In the genomic region with DNA sequence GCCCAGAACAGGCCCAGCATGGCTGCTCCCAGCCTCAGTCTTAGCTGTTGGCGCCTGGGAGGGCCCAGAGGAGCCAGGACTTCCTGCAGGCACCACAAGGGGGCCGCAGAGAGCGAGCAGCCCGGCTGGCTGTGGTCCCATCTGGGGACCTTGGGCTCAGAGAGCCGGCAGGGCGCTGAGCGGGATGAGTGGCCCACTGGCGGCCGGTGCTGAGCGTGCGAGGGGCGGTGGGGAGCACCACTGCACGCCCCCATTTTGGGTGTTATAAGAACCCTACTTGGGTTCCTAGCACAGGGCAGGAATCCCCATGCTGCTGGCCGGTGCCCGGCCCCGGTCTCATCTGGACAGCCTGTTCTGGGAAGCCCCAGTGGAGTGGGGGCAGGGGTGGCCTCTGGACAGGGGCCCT, we compare ENCODE assay signal across 9 cellular contexts. TPM values are rescaled to one million over a fixed set of nuclear protein-coding genes. Genes with fewer than 3 reads are reported as not detected.
DNase-seq lines count a peak whose midpoint lies in the region; ATAC-seq, FAIRE-seq and TF ChIP-seq lines count a peak whose summit lies in the region.
"Had no signal": no experiment of that assay in that cellular context is flagged by ENCODE, and none has a peak within 500 bp of the region (broad histone marks: within the 10 kb centered on the region; RNA-seq: fewer than 3 reads in every experiment).

No MANE protein-coding gene starts in this region.

- H3K36me3 ChIP-seq in Peyer's patch (peaks cover 0 to 34% (median 0%) of the 10 kb centered on the region in 3 donors), gastroesophageal sphincter (peaks cover 0 to 68% of the 10 kb centered on the region in 2 donors), pancreas (peaks cover 0 to 10% (median 5%) of the 10 kb centered on the region in 3 donors), thyroid gland (peaks cover 13 to 24% of the 10 kb centered on the region in 2 donors)

- no peak for TF ChIP-seq POLR2A in Peyer's patch (IDR thresholded peaks at IDR 0.05)
- TF ChIP-seq POLR2A in gastroesophageal sphincter (IDR thresholded peaks at IDR 0.05), result no peak
- no peak for TF ChIP-seq POLR2A in thyroid gland (IDR thresholded peaks at IDR 0.05)

- WGBS in gastroesophageal sphincter (ENCODE audit: low coverage in 1 of 2), 2 donors, result no CpG with 5 or more reads among the region's 16 CpGs
- 31 to 34% methylated on average over 16 of the region's 16 CpGs for WGBS in pancreas, 2 donors
- WGBS in thyroid gland, 2 donors, result 7 to 36% methylated on average over 6 to 7 of the region's 16 CpGs

- DNase-seq in AG08395 (ENCODE audit: low spot score) (peak; percentile 94), Peyer's patch (peak; percentile 51 to 82 (median 81)), activated gamma-delta T cell (lab: John Stamatoyannopoulos, UW) (peak; percentile 36), pancreas (peak in 5 of 6 donors; percentile 55 to 92 (median 82)), thyroid gland (peak; percentile 68 to 75)

- H3K9me3 ChIP-seq in Peyer's patch (no peaks in the 10 kb centered on the region), gastroesophageal sphincter (no peaks in the 10 kb centered on the region), pancreas (no peaks in the 10 kb centered on the region), thyroid gland (no peaks in the 10 kb centered on the region)
- H3K9me3 ChIP-seq: HAP-1 had no signal

- intact Hi-C loops in pancreas (cut with DNase I), result no loop called here
- intact Hi-C loops in thyroid gland (cut with DNase I), result loop anchor here (5.0 kb wide), 1 partner anchor 44 kb away; the partner anchor contains the start of gene TEDC1

- peak; percentile 58 for ATAC-seq in GM19463 (IDR thresholded peaks at IDR 0.05; ENCODE audit: unreplicated experiment)
- peak; percentile 91 for ATAC-seq in gastroesophageal sphincter
- peak; percentile 88 to 97 (median 92) for ATAC-seq in pancreas
- ATAC-seq in GM19023 (IDR thresholded peaks at IDR 0.05; ENCODE audit: unreplicated experiment), result no peak

- no peaks in the 10 kb centered on the region for H3K27me3 ChIP-seq in Peyer's patch
- H3K27me3 ChIP-seq in gastroesophageal sphincter, result no peaks in the 10 kb centered on the region
- no peaks in the 10 kb centered on the region for H3K27me3 ChIP-seq in pancreas
- H3K27me3 ChIP-seq in thyroid gland, result no peaks in the 10 kb centered on the region

- H3K27ac ChIP-seq in Peyer's patch (no peak overlapping the region), gastroesophageal sphincter (peak overlapping the region in 3 of 4 donors; percentile 50 to 66 (median 65)), pancreas (no peak overlapping the region), thyroid gland (no peak overlapping the region)

- TF ChIP-seq EP300 in gastroesophageal sphincter (IDR thresholded peaks at IDR 0.05), result no peak

- H3K4me3 ChIP-seq in Peyer's patch, result no peak overlapping the region
- peak overlapping the region in 1 of 2 donors; percentile 9 for H3K4me3 ChIP-seq in gastroesophageal sphincter
- no peak overlapping the region for H3K4me3 ChIP-seq in pancreas
- H3K4me3 ChIP-seq in thyroid gland (replicated peaks in 1 of 3), result no peak overlapping the region
- H3K4me3 ChIP-seq: HAP-1 had no signal

- FAIRE-seq in pancreas (lab: Jason Lieb, UNC), result no peak

- H3K4me1 ChIP-seq in Peyer's patch (peaks cover 0 to 9% (median 2%) of the 10 kb centered on the region in 4 donors), gastroesophageal sphincter (peaks cover 0 to 26% (median 11%) of the 10 kb centered on the region in 3 donors), pancreas (no peaks in the 10 kb centered on the region), thyroid gland (peaks cover 3 to 9% of the 10 kb centered on the region in 2 donors)
- H3K4me1 ChIP-seq: HAP-1 had no signal

- TF ChIP-seq CTCF in Peyer's patch (IDR thresholded peaks at IDR 0.05) (peak; percentile 68 to 85 (median 78)), gastroesophageal sphincter (IDR thresholded peaks at IDR 0.05) (peak in 3 of 4 experiments; percentile 93 to 96 (median 96)), pancreas (IDR thresholded peaks at IDR 0.05) (peak; percentile 86 to 95 (median 94)), thyroid gland (IDR thresholded peaks at IDR 0.05) (peak; percentile 75 to 97 (median 91))

RNA-seq across cellular contexts. Expression of gene CRIP2, which starts 25.9 kb away (rescaled TPM):
- total RNA-seq in Peyer's patch, result 10 to 100 TPM; 20.8 to 69.3 (median 41.9) TPM
- total RNA-seq in gastroesophageal sphincter, result 100 to 1,000 TPM; 165 to 518 (median 343) TPM
- total RNA-seq in pancreas, result 10 to 100 TPM; 12.9 to 37.4 (median 24.3) TPM
- polyA plus RNA-seq in pancreas, result 100 to 1,000 TPM in 1 of 2 donors, 10 to 100 TPM in 1; 99.5 to 223 TPM
- total RNA-seq in thyroid gland, result 100 to 1,000 TPM; 101 to 160 (median 136) TPM

RNA-seq across cellular contexts. Expression of gene MTA1, which starts 29.1 kb away (rescaled TPM):
- total RNA-seq in Peyer's patch (100 to 1,000 TPM in 3 of 4 donors, 10 to 100 TPM in 1; 75.7 to 295 (median 165) TPM), gastroesophageal sphincter (10 to 100 TPM; 48.0 to 83.5 (median 58.7) TPM), pancreas (10 to 100 TPM; 34.8 to 68.6 (median 51.6) TPM), thyroid gland (100 to 1,000 TPM in 2 of 4 donors, 10 to 100 TPM in 2; 66.2 to 111 (median 90.0) TPM)
- 100 to 1,000 TPM; 115 to 138 TPM for polyA plus RNA-seq in pancreas

RNA-seq across cellular contexts. Expression of gene CRIP1, which starts 38.0 kb away (rescaled TPM):
- total RNA-seq in Peyer's patch (100 to 1,000 TPM in 1 of 4 donors, 10 to 100 TPM in 3; 33.8 to 239 (median 37.8) TPM), gastroesophageal sphincter (10 to 100 TPM; 11.2 to 57.9 (median 34.2) TPM), pancreas (10 to 100 TPM in 1 of 6 donors, 1 to 10 TPM in 5; 2.4 to 14.0 (median 9.0) TPM), thyroid gland (10 to 100 TPM in 3 of 4 donors, 1 to 10 TPM in 1; 6.0 to 30.8 (median 18.5) TPM)
- 10 to 100 TPM; 35.4 to 71.0 TPM for polyA plus RNA-seq in pancreas

RNA-seq across cellular contexts. Expression of gene TEDC1, which starts 42.3 kb away (rescaled TPM):
- total RNA-seq in Peyer's patch (10 to 100 TPM in 2 of 4 donors, 1 to 10 TPM in 2; 7.0 to 42.1 (median 15.1) TPM), gastroesophageal sphincter (1 to 10 TPM; 4.6 to 7.9 (median 5.4) TPM), pancreas (1 to 10 TPM; 2.0 to 5.2 (median 3.3) TPM), thyroid gland (10 to 100 TPM in 2 of 4 donors, 1 to 10 TPM in 2; 3.4 to 13.9 (median 8.5) TPM)
- 10 to 100 TPM; 18.1 to 21.5 TPM for polyA plus RNA-seq in pancreas

RNA-seq across cellular contexts. Expression of gene TEX22, which starts 50.4 kb away (rescaled TPM):
- 1 to 10 TPM in 1 of 4 donors, under 1 TPM in 2, not detected in 1; 0.35 to 1.6 (median 0.94) TPM for total RNA-seq in Peyer's patch
- under 1 TPM in 1 of 4 donors, not detected in 3; 0.42 TPM for total RNA-seq in gastroesophageal sphincter
- total RNA-seq in pancreas, result 1 to 10 TPM in 4 of 6 donors, under 1 TPM in 2; 0.14 to 2.4 (median 1.5) TPM
- polyA plus RNA-seq in pancreas, result under 1 TPM; 0.40 to 0.57 TPM
- under 1 TPM in 3 of 4 donors, not detected in 1; 0.22 to 0.81 (median 0.33) TPM for total RNA-seq in thyroid gland

Comparison
In these comparisons a context has a peak if more than half of its experiments do, and no peak if none do; other contexts are left out.
1. DNase-seq: peak in every context shown above with its lines; median percentile 94 in AG08395; 82 in pancreas; 81 in Peyer's patch; 72 in thyroid gland; 36 in activated gamma-delta T cell.
2. H3K27ac ChIP-seq: peak in gastroesophageal sphincter (3 of 4); none in Peyer's patch (0 of 4), pancreas (0 of 4) and thyroid gland (0 of 3).
3. Peak in every context shown above with its lines, with median percentiles within 50 percentile points of each other: CTCF ChIP-seq.